Comparison of ENCODE assay signal across 1 cellular context in the genomic region with DNA sequence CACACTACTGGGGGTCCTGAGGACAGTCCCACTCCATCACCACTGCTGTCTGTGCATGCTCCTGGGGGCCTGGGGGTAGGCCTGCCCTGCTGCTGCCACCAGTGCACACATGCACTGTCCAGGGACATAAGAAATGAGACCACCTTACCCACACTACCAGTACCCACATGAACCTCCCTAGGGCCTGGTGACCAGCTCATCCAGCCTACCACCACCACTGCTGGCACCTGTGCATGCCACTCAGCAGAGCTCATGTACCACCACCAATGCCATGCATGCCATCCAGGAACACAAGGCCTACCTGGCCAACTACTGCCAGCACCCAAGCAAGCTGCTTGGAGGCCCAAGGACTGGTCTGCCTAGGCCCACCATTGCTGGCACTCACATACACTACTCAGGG.
TF ChIP-seq lines count a peak whose summit lies in the region.

No MANE protein-coding gene starts in this region.

TF ChIP-seq in IMR-90, 13 proteins besides CTCF, POLR2A, EP300 and RAD21 (continued from another document):
- TF ChIP-seq, protein P1, sequence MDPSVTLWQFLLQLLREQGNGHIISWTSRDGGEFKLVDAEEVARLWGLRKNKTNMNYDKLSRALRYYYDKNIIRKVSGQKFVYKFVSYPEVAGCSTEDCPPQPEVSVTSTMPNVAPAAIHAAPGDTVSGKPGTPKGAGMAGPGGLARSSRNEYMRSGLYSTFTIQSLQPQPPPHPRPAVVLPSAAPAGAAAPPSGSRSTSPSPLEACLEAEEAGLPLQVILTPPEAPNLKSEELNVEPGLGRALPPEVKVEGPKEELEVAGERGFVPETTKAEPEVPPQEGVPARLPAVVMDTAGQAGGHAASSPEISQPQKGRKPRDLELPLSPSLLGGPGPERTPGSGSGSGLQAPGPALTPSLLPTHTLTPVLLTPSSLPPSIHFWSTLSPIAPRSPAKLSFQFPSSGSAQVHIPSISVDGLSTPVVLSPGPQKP (IDR thresholded peaks at IDR 0.05; ENCODE audit: borderline replicate concordance, low read depth, low read length), result no peak
- TF ChIP-seq BHLHE40 (IDR thresholded peaks at IDR 0.05; ENCODE audit: low read depth, low read length) (no peak), NFE2L2 (IDR thresholded peaks at IDR 0.05; ENCODE audit: low read depth, low read length) (no peak), RCOR1 (IDR thresholded peaks at IDR 0.05; ENCODE audit: insufficient replicate concordance, low read length) (no peak), RFX5 (IDR thresholded peaks at IDR 0.05; ENCODE audit: low read depth, low read length) (no peak), MXI1 (IDR thresholded peaks at IDR 0.05; ENCODE audit: borderline replicate concordance, low read depth, low read length) (no peak)
